1 cellular context compared by ENCODE assay signal in genomic region chr9:105291422-105291859, GRCh38.
TF ChIP-seq lines count a peak whose summit lies in the region.

No MANE protein-coding gene starts in this region.

TF ChIP-seq in HepG2, 621 proteins besides CTCF, POLR2A, EP300 and RAD21 (continued from another document and continues in another):
- TF ChIP-seq DPF2 (CRISPR knock-in tag; IDR thresholded peaks at IDR 0.05; ENCODE audit: borderline replicate concordance, low read depth): peak; percentile 88
- TF ChIP-seq UBTF (CRISPR knock-in tag; IDR thresholded peaks at IDR 0.05): 0 out of 2 replicates have a peak, but pooled peaks have one; percentile 19
- peak; percentile 88; the same call in 1 of the 2 replicates for TF ChIP-seq FOXJ3 (CRISPR knock-in tag; IDR thresholded peaks at IDR 0.05; ENCODE audit: borderline replicate concordance)
- TF ChIP-seq GATA4 (IDR thresholded peaks at IDR 0.05; ENCODE audit: borderline replicate concordance, low read depth): peak; percentile 68; the same call in 1 of the 2 replicates
- peak; percentile 65 for TF ChIP-seq SIX1 (CRISPR knock-in tag; IDR thresholded peaks at IDR 0.05; ENCODE audit: borderline replicate concordance)
- peak; percentile 79; the same call in 1 of the 2 replicates for TF ChIP-seq DNMT3B (CRISPR knock-in tag; conservative IDR thresholded peaks at IDR 0.05)
- peak; percentile 69; the same call in 1 of the 2 replicates for TF ChIP-seq HNF1A (IDR thresholded peaks at IDR 0.05; ENCODE audit: low read depth)
- TF ChIP-seq HNF1A (CRISPR knock-in tag; IDR thresholded peaks at IDR 0.05; ENCODE audit: borderline replicate concordance): no peak; the same call in 1 of the 2 replicates
- no peak for TF ChIP-seq ZNF549 (CRISPR knock-in tag; IDR thresholded peaks at IDR 0.05)
- no peak for TF ChIP-seq POLR2AphosphoS5 (IDR thresholded peaks at IDR 0.05; ENCODE audit: low read depth, low read length)
- TF ChIP-seq MYPOP (CRISPR knock-in tag; IDR thresholded peaks at IDR 0.05): peak; percentile 78; the same call in 1 of the 2 replicates
- peak; percentile 70; the same call in 1 of the 2 replicates for TF ChIP-seq KDM1A (CRISPR knock-in tag; IDR thresholded peaks at IDR 0.05)
- peak; percentile 59; the same call in 1 of the 2 replicates for TF ChIP-seq TGIF2 (CRISPR knock-in tag; IDR thresholded peaks at IDR 0.05)
- peak; percentile 89 for TF ChIP-seq MEF2D (CRISPR knock-in tag; IDR thresholded peaks at IDR 0.05)
- no peak for TF ChIP-seq ZNF572 (CRISPR knock-in tag; IDR thresholded peaks at IDR 0.05)
- TF ChIP-seq ZEB1 (IDR thresholded peaks at IDR 0.05; ENCODE audit: insufficient replicate concordance, low read depth): peak; percentile 76
- peak; percentile 95 for TF ChIP-seq NCOA2 (CRISPR knock-in tag; IDR thresholded peaks at IDR 0.05)
- no peak for TF ChIP-seq SP140L (CRISPR knock-in tag; IDR thresholded peaks at IDR 0.05; ENCODE audit: borderline replicate concordance)
- TF ChIP-seq FOXA3 (CRISPR knock-in tag; IDR thresholded peaks at IDR 0.05): peak; percentile 92
- TF ChIP-seq ZNF7 (CRISPR knock-in tag; IDR thresholded peaks at IDR 0.05): no peak
- TF ChIP-seq CREBL2 (CRISPR knock-in tag; IDR thresholded peaks at IDR 0.05; ENCODE audit: borderline replicate concordance): no peak
- no peak for TF ChIP-seq SUZ12 (IDR thresholded peaks at IDR 0.05; ENCODE audit: low read depth, low read length)
- peak; percentile 80; the same call in 1 of the 2 replicates for TF ChIP-seq ISL2 (CRISPR knock-in tag; IDR thresholded peaks at IDR 0.05)
- TF ChIP-seq MEIS2 (CRISPR knock-in tag; IDR thresholded peaks at IDR 0.05): no peak
- TF ChIP-seq ZNF501 (CRISPR knock-in tag; IDR thresholded peaks at IDR 0.05): peak; percentile 73; the same call in 1 of the 2 replicates
- peak; percentile 94 for TF ChIP-seq AHDC1 (CRISPR knock-in tag; IDR thresholded peaks at IDR 0.05; ENCODE audit: borderline replicate concordance)
- TF ChIP-seq REST (IDR thresholded peaks at IDR 0.05; ENCODE audit: borderline replicate concordance in 1 of 2, low read depth in 1 of 2, low read length in 2 of 2): peak in 1 of 2 experiments; percentile 63; a peak in 1 of 4 replicates
- peak; percentile 71 for TF ChIP-seq TCF7 (IDR thresholded peaks at IDR 0.05; ENCODE audit: low read depth)
- 0 out of 2 replicates have a peak, but pooled peaks have one; percentile 24 for TF ChIP-seq ZSCAN21 (CRISPR knock-in tag; IDR thresholded peaks at IDR 0.05; ENCODE audit: borderline replicate concordance)
- peak; percentile 76 for TF ChIP-seq SOX13 (IDR thresholded peaks at IDR 0.05)
- TF ChIP-seq SOX13 (CRISPR knock-in tag; conservative IDR thresholded peaks at IDR 0.05 in 1 of 2, IDR thresholded peaks at IDR 0.05 in 1 of 2): peak in 1 of 2 experiments; percentile 94; a peak in 2 of 4 replicates
- TF ChIP-seq MLX (CRISPR knock-in tag; IDR thresholded peaks at IDR 0.05): 0 out of 2 replicates have a peak, but pooled peaks have one; percentile 15
- peak; percentile 91 for TF ChIP-seq SALL1 (CRISPR knock-in tag; IDR thresholded peaks at IDR 0.05)
- TF ChIP-seq ZNF414 (CRISPR knock-in tag; IDR thresholded peaks at IDR 0.05): peak; percentile 58; the same call in 1 of the 2 replicates
- TF ChIP-seq IKZF4 (CRISPR knock-in tag; IDR thresholded peaks at IDR 0.05; ENCODE audit: borderline replicate concordance, low read depth, not compliant biosample characterization): no peak
- TF ChIP-seq NR2F2 (IDR thresholded peaks at IDR 0.05; ENCODE audit: borderline replicate concordance, low read depth): peak; percentile 25; the same call in 1 of the 2 replicates
- TF ChIP-seq CBX1 (IDR thresholded peaks at IDR 0.05; ENCODE audit: low read depth): peak; percentile 31
- peak; percentile 80 for TF ChIP-seq KAT8 (CRISPR knock-in tag; IDR thresholded peaks at IDR 0.05)
- peak; percentile 90 for TF ChIP-seq ZNF331 (CRISPR knock-in tag; IDR thresholded peaks at IDR 0.05)
- peak; percentile 65 for TF ChIP-seq ZNF781 (CRISPR knock-in tag; IDR thresholded peaks at IDR 0.05; ENCODE audit: borderline replicate concordance, not compliant biosample characterization)
- TF ChIP-seq ZBTB38 (CRISPR knock-in tag; IDR thresholded peaks at IDR 0.05): no peak
- peak; percentile 68; the same call in 1 of the 2 replicates for TF ChIP-seq ZMYM3 (CRISPR knock-in tag; IDR thresholded peaks at IDR 0.05)
- peak; percentile 98 for TF ChIP-seq GATAD2A (CRISPR knock-in tag; IDR thresholded peaks at IDR 0.05)
- TF ChIP-seq ZNF792 (CRISPR knock-in tag; IDR thresholded peaks at IDR 0.05): peak; percentile 70; the same call in 1 of the 2 replicates
- peak; percentile 66; the same call in 1 of the 2 replicates for TF ChIP-seq ZNF878 (CRISPR knock-in tag; IDR thresholded peaks at IDR 0.05)
- TF ChIP-seq CREB1 (IDR thresholded peaks at IDR 0.05): no peak
- TF ChIP-seq CREB1 (CRISPR knock-in tag; IDR thresholded peaks at IDR 0.05): peak; percentile 53
- no peak for TF ChIP-seq GABPA (IDR thresholded peaks at IDR 0.05; ENCODE audit: low read depth, low read length)
- peak; percentile 45; the same call in 1 of the 2 replicates for TF ChIP-seq GABPA (CRISPR knock-in tag; IDR thresholded peaks at IDR 0.05; ENCODE audit: low read depth)
